ENCODE assay signal across 15 cellular contexts in the genomic region with DNA sequence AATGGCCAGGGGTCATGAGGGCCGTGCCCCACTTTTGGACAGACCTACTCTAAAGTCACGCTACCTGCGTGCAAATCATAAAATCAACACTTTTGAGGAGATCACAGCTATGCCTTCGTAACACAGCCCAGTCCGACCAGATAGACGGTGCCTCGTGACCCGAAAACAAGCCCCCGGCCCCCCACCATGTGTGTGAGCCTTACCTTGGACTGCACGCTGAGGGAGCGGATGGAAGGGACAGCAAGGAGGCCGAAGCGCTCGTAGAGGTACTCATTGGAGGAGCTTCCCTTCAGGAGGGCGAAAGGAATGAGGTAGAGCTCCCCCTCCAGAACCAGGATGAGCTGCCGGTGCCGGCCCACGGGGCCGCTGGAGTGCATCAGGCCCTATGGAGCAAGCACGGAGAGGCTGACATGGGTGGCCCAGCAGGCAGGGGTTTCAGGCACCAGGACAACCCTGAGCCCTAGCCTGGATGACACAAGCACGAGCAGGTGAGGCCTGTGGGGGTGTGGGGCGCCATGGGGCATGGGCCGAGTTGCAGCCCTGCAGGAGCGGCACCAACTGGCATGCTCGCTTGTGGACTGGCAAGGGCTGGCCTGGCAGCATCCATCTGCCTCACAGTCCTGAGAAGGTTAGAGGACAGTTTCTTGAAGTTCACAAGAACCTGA.
A peak's percentile ranks its signal among the peaks of the same experiment; 100 is the strongest.
DNase-seq lines count a peak whose midpoint lies in the region; FAIRE-seq and TF ChIP-seq lines count a peak whose summit lies in the region.
"Had no signal": no experiment of that assay in that cellular context is flagged by ENCODE, and none has a peak within 500 bp of the region (broad histone marks: within the 10 kb centered on the region; RNA-seq: fewer than 3 reads in every experiment).

No MANE protein-coding gene starts in this region.

- H3K27me3 Mint-ChIP-seq in endodermal cell (ENCODE audit: insufficient read depth) (no peaks in the 10 kb centered on the region), neural progenitor cell (ENCODE audit: insufficient read depth, low read depth) (no peaks in the 10 kb centered on the region)

- TF ChIP-seq CTCF in endodermal cell (conservative IDR thresholded peaks at IDR 0.05) (no peak), kidney (IDR thresholded peaks at IDR 0.05; ENCODE audit: borderline replicate concordance, extremely low read depth, insufficient read depth) (no peak), neural progenitor cell (IDR thresholded peaks at IDR 0.05) (no peak), PC-9 (conservative IDR thresholded peaks at IDR 0.05) (no peak)

- CTCF ChIA-PET in PC-9 (lab: Charles Lee): no interaction called here

- no peak overlapping the region for H3K9ac ChIP-seq in endodermal cell (ENCODE audit: extremely low read depth, low read length, poor library complexity, severe bottlenecking)
- H3K9ac ChIP-seq in kidney (ENCODE audit: low read length in 2 of 2): no peak overlapping the region
- no peak overlapping the region for H3K9ac ChIP-seq in neural progenitor cell

- H4K20me1 ChIP-seq in neural progenitor cell (ENCODE audit: low read depth) (no peaks in the 10 kb centered on the region), PC-9 (ENCODE audit: insufficient read depth) (no peaks in the 10 kb centered on the region)

- H3K27ac ChIP-seq in endodermal cell (ENCODE audit: low read depth, low read length) (no peak overlapping the region), kidney (ENCODE audit: low read depth in 2 of 2, low read length in 2 of 2) (no peak overlapping the region), neural progenitor cell (no peak overlapping the region), PC-9 (no peak overlapping the region)
- H3K27ac ChIP-seq: A549, C4-2B had no signal

- H3K36me3 ChIP-seq in endodermal cell (ENCODE audit: control insufficient read depth, insufficient read depth, low read length) (no peaks in the 10 kb centered on the region), kidney (ENCODE audit: control insufficient read depth in 1 of 2, insufficient read depth in 2 of 2, low read length in 2 of 2) (peaks cover 6 to 11% of the 10 kb centered on the region in 2 donors), neural progenitor cell (no peaks in the 10 kb centered on the region), PC-9 (ENCODE audit: low read depth) (no peaks in the 10 kb centered on the region)

- H3K9me3 ChIP-seq in endodermal cell (ENCODE audit: control insufficient read depth, low read length) (no peaks in the 10 kb centered on the region), kidney (ENCODE audit: control insufficient read depth in 1 of 2, low read length in 2 of 2) (no peaks in the 10 kb centered on the region), neural progenitor cell (ENCODE audit: low read depth) (no peaks in the 10 kb centered on the region), PC-9 (ENCODE audit: insufficient read depth, low read depth) (no peaks in the 10 kb centered on the region)
- H3K9me3 ChIP-seq: A549, BE2C had no signal

- DNase-seq in endodermal cell: no peak
- peak; percentile 59 for DNase-seq in kidney
- no peak for DNase-seq in neural progenitor cell (ENCODE audit: low spot score)
- DNase-seq in urothelium cell line (ENCODE audit: low spot score): no peak
- no peak for DNase-seq in putamen (ENCODE audit: low spot score)
- DNase-seq in effector CD8-positive, alpha-beta T cell (lab: John Stamatoyannopoulos, UW): no peak
- no peak for DNase-seq in PC-9
- DNase-seq: BE2C; CD4-positive, alpha-beta memory T cell; DMS79; H9 had no signal

- no peak for FAIRE-seq in kidney (lab: Jason Lieb, UNC)
- FAIRE-seq in urothelium cell line (lab: Jason Lieb, UNC): peak; percentile 63
- FAIRE-seq: A549, GM12891 had no signal

- H3F3A ChIP-seq in neural progenitor cell (ENCODE audit: low read depth) (no peaks in the 10 kb centered on the region), PC-9 (ENCODE audit: insufficient read depth, low read depth) (no peaks in the 10 kb centered on the region)

- intact Hi-C loops in kidney (cut with DNase I): no loop called here
- intact Hi-C loops in PC-9 (cut with micrococcal nuclease; ENCODE audit: unreplicated experiment): no loop called here

- H3K36me3 Mint-ChIP-seq in endodermal cell (ENCODE audit: low read depth) (peaks cover 3% of the 10 kb centered on the region), neural progenitor cell (peaks cover 12% of the 10 kb centered on the region)
- H3K36me3 Mint-ChIP-seq: CD4-positive, alpha-beta memory T cell had no signal

- 94 to 97% methylated on average over 17 to 25 of the region's 25 CpGs for WGBS in endodermal cell (ENCODE audit: insufficient coverage in 1 of 2, insufficient read length in 1 of 2), 2 experiments

- H2AFZ ChIP-seq in neural progenitor cell (replicated peaks) (no peak overlapping the region), PC-9 (no peak overlapping the region)
- H2AFZ ChIP-seq: GM23338 had no signal

- H3K4me1 Mint-ChIP-seq in endodermal cell (no peaks in the 10 kb centered on the region), neural progenitor cell (no peaks in the 10 kb centered on the region)
- H3K4me1 Mint-ChIP-seq: CD4-positive, alpha-beta memory T cell; GM23338; H9 had no signal

- H3K4me3 ChIP-seq in endodermal cell (ENCODE audit: low read length): no peak overlapping the region
- no peak overlapping the region for H3K4me3 ChIP-seq in kidney (ENCODE audit: low read length in 2 of 2)
- H3K4me3 ChIP-seq in neural progenitor cell: no peak overlapping the region
- no peak overlapping the region for H3K4me3 ChIP-seq in PC-9
- H3K4me3 ChIP-seq: A549, GM23338 had no signal

- H3K9me3 Mint-ChIP-seq in endodermal cell: no peaks in the 10 kb centered on the region
- H3K9me3 Mint-ChIP-seq in neural progenitor cell: no peaks in the 10 kb centered on the region
- H3K9me3 Mint-ChIP-seq: CD4-positive, alpha-beta memory T cell; GM23338; H9 had no signal

- H3K4me2 ChIP-seq in neural progenitor cell: no peak overlapping the region
- no peak overlapping the region for H3K4me2 ChIP-seq in PC-9
- H3K4me2 ChIP-seq: A549, GM23338 had no signal

- H3K4me1 ChIP-seq in endodermal cell (ENCODE audit: control insufficient read depth, insufficient read depth, low read length) (no peaks in the 10 kb centered on the region), kidney (ENCODE audit: control insufficient read depth in 1 of 2, insufficient read depth in 1 of 2, low read depth in 1 of 2, low read length in 2 of 2) (no peaks in the 10 kb centered on the region), neural progenitor cell (no peaks in the 10 kb centered on the region), PC-9 (replicated peaks; ENCODE audit: insufficient read depth) (peaks cover 10% of the 10 kb centered on the region)
- H3K4me1 ChIP-seq: A549, BE2C had no signal

- H3K27ac Mint-ChIP-seq in endodermal cell (peak overlapping the region; percentile 28), neural progenitor cell (peak overlapping the region; percentile 37)
- H3K27ac Mint-ChIP-seq: CD4-positive, alpha-beta memory T cell had no signal

- H3K79me2 ChIP-seq in neural progenitor cell (ENCODE audit: low read depth): no peaks in the 10 kb centered on the region
- H3K79me2 ChIP-seq in PC-9 (ENCODE audit: low read depth): no peaks in the 10 kb centered on the region

- POLR2A ChIA-PET in PC-9 (lab: Charles Lee; ENCODE audit: unreplicated experiment): no interaction called here

- H3K27me3 ChIP-seq in endodermal cell (ENCODE audit: control insufficient read depth, insufficient read depth, low read length, poor library complexity, severe bottlenecking) (no peaks in the 10 kb centered on the region), neural progenitor cell (no peaks in the 10 kb centered on the region), PC-9 (ENCODE audit: insufficient read depth, low read depth) (no peaks in the 10 kb centered on the region)
- H3K27me3 ChIP-seq: BE2C had no signal

- no peaks in the 10 kb centered on the region for H3K9me2 ChIP-seq in PC-9 (ENCODE audit: insufficient read depth)

- BruUV-seq in PC-9 (replicated peaks; lab: Mats Ljungman, UMichigan): no TSS peak

- H3K4me3 Mint-ChIP-seq in endodermal cell: no peak overlapping the region
- no peak overlapping the region for H3K4me3 Mint-ChIP-seq in neural progenitor cell
- H3K4me3 Mint-ChIP-seq: CD4-positive, alpha-beta memory T cell; GM23338; H9 had no signal
